12 cellular contexts compared by ENCODE assay signal in genomic region chr13:57140235-57140968, GRCh38. TPM values are rescaled to one million over a fixed set of nuclear protein-coding genes. Genes with fewer than 3 reads are reported as not detected.
A peak's percentile ranks its signal among the peaks of the same experiment; 100 is the strongest.
DNase-seq lines count a peak whose midpoint lies in the region; TF ChIP-seq lines count a peak whose summit lies in the region.
"Not testable (repeated sequence)": the region's sequence is repeated elsewhere in the genome, so short reads cannot be mapped to it uniquely, and the experiment has no call there.
"Had no signal": no experiment of that assay in that cellular context is flagged by ENCODE, and none has a peak within 500 bp of the region (broad histone marks: within the 10 kb centered on the region; RNA-seq: fewer than 3 reads in every experiment).

PRR20A (plus strand) TSS chr13:57140918; CDS start chr13:57141305, 387 bp downstream.

- H3K27ac Mint-ChIP-seq in osteocyte (ENCODE audit: unreplicated experiment) = not testable (repeated sequence)

- not testable (repeated sequence) for H3K4me3 Mint-ChIP-seq in osteocyte (ENCODE audit: unreplicated experiment)

- peaks cover 15% of the 10 kb centered on the region for H3K9me3 Mint-ChIP-seq in osteocyte (ENCODE audit: unreplicated experiment)

- not testable (repeated sequence) for H3K27me3 Mint-ChIP-seq in osteocyte (ENCODE audit: unreplicated experiment)

- not testable (repeated sequence) for H3K4me1 Mint-ChIP-seq in osteocyte (ENCODE audit: unreplicated experiment)

- H3K36me3 Mint-ChIP-seq in osteocyte (ENCODE audit: unreplicated experiment) = not testable (repeated sequence)

- not testable (repeated sequence) for TF ChIP-seq CTCF in osteocyte (IDR thresholded peaks at IDR 0.05)

- DNase-seq in osteocyte (ENCODE audit: extremely low spot score, unreplicated experiment) = peak; percentile 76

RNA-seq across cellular contexts. Expression of gene PRR20A, which starts in this region (rescaled TPM):
- total RNA-seq in osteocyte = not detected in 2 replicates
- total RNA-seq: A172; A673; B cell; Caco-2; Calu3; CD4-positive, alpha-beta memory T cell; CD4-positive, alpha-beta T cell; CD4-positive, CD25-positive, alpha-beta regulatory T cell; CD8-positive, alpha-beta memory T cell; CD8-positive, alpha-beta T cell; Daoy had no signal

Comparison
In these comparisons a context has a peak if more than half of its experiments do, and no peak if none do; other contexts are left out.
1. Peak in DNase-seq in osteocyte; RNA of the gene not detected or under 1 TPM.